ENCODE assay signal across 9 cellular contexts in the genomic region with DNA sequence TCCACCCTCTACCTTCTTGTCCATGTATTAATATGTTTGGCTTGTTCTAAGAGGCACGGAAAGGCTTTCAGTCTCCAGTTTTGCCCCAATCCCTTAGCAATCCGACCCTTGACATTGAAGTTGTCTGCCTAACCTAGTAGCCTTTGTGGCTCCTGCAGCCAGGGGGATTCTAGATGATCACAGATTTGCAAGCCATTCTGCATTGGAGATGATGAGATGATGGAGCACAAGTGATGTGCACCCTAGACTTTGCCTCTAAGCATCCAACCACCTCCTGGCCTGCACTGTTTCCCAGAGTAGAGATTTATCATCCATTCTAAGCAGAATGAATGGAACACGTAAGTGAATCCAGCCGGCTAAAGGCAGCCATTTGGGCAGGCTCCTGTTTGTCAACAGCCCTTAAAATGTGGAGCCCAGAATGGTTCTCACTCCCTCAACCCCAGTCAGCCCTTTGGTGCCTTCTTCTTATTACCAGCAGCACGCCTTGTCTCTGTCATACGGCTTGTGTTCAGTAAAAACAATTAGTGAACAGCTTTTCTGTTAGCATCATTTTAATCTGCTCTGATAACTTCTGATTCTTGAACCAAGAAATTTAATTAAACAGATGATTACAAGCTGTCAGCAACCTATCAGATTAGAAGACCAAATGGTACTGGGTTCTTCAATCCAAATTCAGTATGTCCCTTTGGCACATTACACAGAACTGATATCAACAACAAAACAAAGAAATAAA. TPM values are rescaled to one million over a fixed set of nuclear protein-coding genes. Genes with fewer than 3 reads are reported as not detected.
DNase-seq lines count a peak whose midpoint lies in the region; ATAC-seq and TF ChIP-seq lines count a peak whose summit lies in the region.
"Had no signal": no experiment of that assay in that cellular context is flagged by ENCODE, and none has a peak within 500 bp of the region (broad histone marks: within the 10 kb centered on the region; RNA-seq: fewer than 3 reads in every experiment).

No MANE protein-coding gene starts in this region.

- H3K36me3 Mint-ChIP-seq in activated CD4-positive, alpha-beta T cell treated with anti-CD3 and anti-CD28 coated beads, Interleukin-2, amount 10 ng/mL, durations not matched to agents 24 days and 14 days (ENCODE audit: low read depth), result peaks cover 1% of the 10 kb centered on the region
- peaks cover 5% of the 10 kb centered on the region for H3K36me3 Mint-ChIP-seq in T-helper 17 cell (ENCODE audit: low read depth)

- H3K27me3 ChIP-seq in foreskin keratinocyte (no peaks in the 10 kb centered on the region), suprapubic skin (no peaks in the 10 kb centered on the region)

- H3K4me3 ChIP-seq in suprapubic skin, result no peak overlapping the region

- no peak for ATAC-seq in T-helper 17 cell
- ATAC-seq in foreskin keratinocyte, result no peak

- H3K4me1 ChIP-seq in foreskin keratinocyte, result peaks cover 26% of the 10 kb centered on the region
- H3K4me1 ChIP-seq in suprapubic skin, result peaks cover 86% of the 10 kb centered on the region

- intact Hi-C loops in activated CD4-positive, alpha-beta T cell treated with anti-CD3 and anti-CD28 coated beads, Interleukin-2, amount 10 ng/mL, durations not matched to agents 24 days and 14 days (cut with micrococcal nuclease), result no loop called here

- peak; percentile 72 for DNase-seq in activated CD4-positive, alpha-beta T cell treated with anti-CD3 and anti-CD28 coated beads, Interleukin-2, amount 10 ng/mL, durations not matched to agents 24 days and 14 days
- no peak for DNase-seq in activated CD4-positive, alpha-beta T cell treated with anti-CD3 and anti-CD28 coated beads, Interleukin-2, amount 50 U/mL, for 1 hour
- DNase-seq in T-helper 17 cell, result no peak
- no peak for DNase-seq in foreskin keratinocyte
- DNase-seq in suprapubic skin (ENCODE audit: low spot score in 2 of 2), result no peak
- no peak for DNase-seq in iPS-NIHi11 (ENCODE audit: low spot score)
- no peak for DNase-seq in cerebellar nuclear complex (lab: John Stamatoyannopoulos, UW)
- DNase-seq in stimulated activated CD4-positive, alpha-beta T cell treated with anti-CD3 and anti-CD28 coated beads, Interleukin-4, amount 100 ng/mL, for 24 hours, result no peak
- DNase-seq: NCI-H1092 treated with DMSO at 0.1 percent for 48 hours had no signal

- H3K27ac Mint-ChIP-seq in activated CD4-positive, alpha-beta T cell treated with anti-CD3 and anti-CD28 coated beads, Interleukin-2, amount 10 ng/mL, durations not matched to agents 24 days and 14 days, result peak overlapping the region; percentile 100
- H3K27ac Mint-ChIP-seq in T-helper 17 cell, result peak overlapping the region; percentile 100

- H3K4me1 Mint-ChIP-seq in activated CD4-positive, alpha-beta T cell treated with anti-CD3 and anti-CD28 coated beads, Interleukin-2, amount 10 ng/mL, durations not matched to agents 24 days and 14 days, result peaks cover 81% of the 10 kb centered on the region
- H3K4me1 Mint-ChIP-seq in T-helper 17 cell, result peaks cover 64% of the 10 kb centered on the region

- H3K9me3 ChIP-seq in T-helper 17 cell (ENCODE audit: control insufficient read depth, low read length, poor library complexity, severe bottlenecking), result no peaks in the 10 kb centered on the region
- no peaks in the 10 kb centered on the region for H3K9me3 ChIP-seq in suprapubic skin

- no peaks in the 10 kb centered on the region for H3K9me3 Mint-ChIP-seq in activated CD4-positive, alpha-beta T cell treated with anti-CD3 and anti-CD28 coated beads, Interleukin-2, amount 10 ng/mL, durations not matched to agents 24 days and 14 days

- no peaks in the 10 kb centered on the region for H3K36me3 ChIP-seq in suprapubic skin

- TF ChIP-seq EP300 in suprapubic skin (IDR thresholded peaks at IDR 0.05), result no peak

- no peaks in the 10 kb centered on the region for H3K27me3 Mint-ChIP-seq in activated CD4-positive, alpha-beta T cell treated with anti-CD3 and anti-CD28 coated beads, Interleukin-2, amount 10 ng/mL, durations not matched to agents 24 days and 14 days
- no peaks in the 10 kb centered on the region for H3K27me3 Mint-ChIP-seq in T-helper 17 cell

- peak overlapping the region; percentile 89 for H3K27ac ChIP-seq in foreskin keratinocyte
- H3K27ac ChIP-seq in suprapubic skin, result peak overlapping the region; percentile 81

- TF ChIP-seq POLR2A in suprapubic skin (IDR thresholded peaks at IDR 0.05), result no peak

- H3K4me3 Mint-ChIP-seq in activated CD4-positive, alpha-beta T cell treated with anti-CD3 and anti-CD28 coated beads, Interleukin-2, amount 10 ng/mL, durations not matched to agents 24 days and 14 days, result peak overlapping the region; percentile 87
- H3K4me3 Mint-ChIP-seq in T-helper 17 cell, result peak overlapping the region; percentile 59

- TF ChIP-seq CTCF in foreskin keratinocyte (conservative IDR thresholded peaks at IDR 0.05) (no peak), suprapubic skin (IDR thresholded peaks at IDR 0.05) (no peak)

- 66% methylated on average over 6 of the region's 6 CpGs for WGBS in suprapubic skin

RNA-seq across cellular contexts. Expression of gene TRAF1, which starts 5.7 kb away (rescaled TPM):
- total RNA-seq in activated CD4-positive, alpha-beta T cell treated with anti-CD3 and anti-CD28 coated beads, Interleukin-2, amount 10 ng/mL, durations not matched to agents 24 days and 14 days, result 164 and 166 TPM in 2 replicates
- 100 to 1,000 TPM; 103 to 118 TPM for total RNA-seq in T-helper 17 cell
- 0.78 and 0.99 TPM in 2 replicates for total RNA-seq in foreskin keratinocyte
- 0.56 and 0.78 TPM in 2 replicates for polyA plus RNA-seq in foreskin keratinocyte
- 10 to 100 TPM in 1 of 4 donors, 1 to 10 TPM in 3; 3.5 to 12.2 (median 7.5) TPM for total RNA-seq in suprapubic skin

RNA-seq across cellular contexts. Expression of gene PHF19, which starts 55.3 kb away (rescaled TPM):
- total RNA-seq in activated CD4-positive, alpha-beta T cell treated with anti-CD3 and anti-CD28 coated beads, Interleukin-2, amount 10 ng/mL, durations not matched to agents 24 days and 14 days, result 132 and 144 TPM in 2 replicates
- total RNA-seq in T-helper 17 cell (10 to 100 TPM; 69.9 to 96.9 TPM), foreskin keratinocyte (67.2 and 82.1 TPM in 2 replicates), suprapubic skin (10 to 100 TPM; 11.3 to 15.5 (median 13.8) TPM)
- polyA plus RNA-seq in foreskin keratinocyte, result 89.0 and 105 TPM in 2 replicates

Comparison
In these comparisons a context has a peak if more than half of its experiments do, and no peak if none do; other contexts are left out.
1. RNA of gene TRAF1, which starts 5.7 kb away (total RNA-seq): 164 to 166 TPM in activated CD4-positive, alpha-beta T cell treated with anti-CD3 and anti-CD28 coated beads, Interleukin-2, amount 10 ng/mL, durations not matched to agents 24 days and 14 days and 103 to 118 TPM in T-helper 17 cell; 3.5 to 12.2 TPM in suprapubic skin and 0.78 to 0.99 TPM in foreskin keratinocyte; every median in the first group is over 4 times any median in the second.